19 cellular contexts compared by ENCODE assay signal in genomic region chr7:11623093-11623678, GRCh38.
A peak's percentile ranks its signal among the peaks of the same experiment; 100 is the strongest.
DNase-seq lines count a peak whose midpoint lies in the region; ATAC-seq and TF ChIP-seq lines count a peak whose summit lies in the region.
"Had no signal": no experiment of that assay in that cellular context is flagged by ENCODE, and none has a peak within 500 bp of the region (broad histone marks: within the 10 kb centered on the region; RNA-seq: fewer than 3 reads in every experiment).

No MANE protein-coding gene starts in this region.

- H2AFZ ChIP-seq in MM.1S (ENCODE audit: low read length): no peak overlapping the region

- H3K27me3 Mint-ChIP-seq in Caco-2 (ENCODE audit: insufficient read depth, unreplicated experiment): no peaks in the 10 kb centered on the region

- no TSS peak for BruUV-seq in Caco-2 (replicated peaks; lab: Mats Ljungman, UMichigan)

- H3K4me1 Mint-ChIP-seq in Caco-2 (ENCODE audit: low read depth, unreplicated experiment): no peaks in the 10 kb centered on the region

- intact Hi-C loops in head of caudate nucleus (cut with DNase I): no loop called here
- intact Hi-C loops in Caco-2 (cut with micrococcal nuclease; ENCODE audit: unreplicated experiment): no loop called here

- H3K9me3 ChIP-seq in MM.1S (replicated peaks; ENCODE audit: insufficient read depth, low read length) (no peaks in the 10 kb centered on the region), Caco-2 (no peaks in the 10 kb centered on the region)
- H3K9me3 ChIP-seq: BE2C had no signal

- no peaks in the 10 kb centered on the region for H3F3A ChIP-seq in MM.1S (ENCODE audit: insufficient read depth, low read length)

- POLR2A ChIA-PET in Caco-2 (lab: Charles Lee): no interaction called here

- H3K9ac ChIP-seq in MM.1S (ENCODE audit: low read length): no peak overlapping the region

- H3K36me3 Mint-ChIP-seq in Caco-2 (ENCODE audit: insufficient read depth, unreplicated experiment): no peaks in the 10 kb centered on the region
- H3K36me3 Mint-ChIP-seq: CD8-positive, alpha-beta T cell had no signal

- H3K4me1 ChIP-seq in foreskin keratinocyte (peaks cover 6% of the 10 kb centered on the region), MM.1S (ENCODE audit: low read length) (no peaks in the 10 kb centered on the region), Caco-2 (no peaks in the 10 kb centered on the region)
- H3K4me1 ChIP-seq: BE2C had no signal

- no peaks in the 10 kb centered on the region for H3K36me3 ChIP-seq in MM.1S (replicated peaks; ENCODE audit: insufficient read depth, low read length)
- no peaks in the 10 kb centered on the region for H3K36me3 ChIP-seq in Caco-2 (ENCODE audit: control insufficient read depth, insufficient read depth, low read length)
- H3K36me3 ChIP-seq: BE2C had no signal

- DNase-seq in LoVo (ENCODE audit: low spot score): peak; percentile 19
- peak; percentile 13 for DNase-seq in amniotic epithelial cell (ENCODE audit: low read depth)
- peak in 1 of 2 donors; percentile 29 for DNase-seq in foreskin keratinocyte
- DNase-seq in MM.1S: no peak
- DNase-seq in head of caudate nucleus: no peak
- no peak for DNase-seq in Caco-2
- no peak for DNase-seq in stimulated activated CD4-positive, alpha-beta T cell treated with anti-CD3 and anti-CD28 coated beads, Interleukin-1b, Interleukin-23, amount 100 ng/mL, for 48 hours
- DNase-seq: BE2C; CD8-positive, alpha-beta T cell; H9; IMR-90; Kasumi-1; NCI-H1092; NCI-H1694; NCI-H2107; NCI-H226; NCI-H526 had no signal

- H3K4me3 ChIP-seq in MM.1S (ENCODE audit: low read length) (no peak overlapping the region), Caco-2 (ENCODE audit: low read depth, low read length) (no peak overlapping the region)

- ATAC-seq in foreskin keratinocyte: peak; percentile 58
- ATAC-seq: CD8-positive, alpha-beta T cell had no signal

- H3K79me2 ChIP-seq in MM.1S (ENCODE audit: low read length): no peaks in the 10 kb centered on the region

- CTCF ChIA-PET in Caco-2 (lab: Charles Lee): no interaction called here

- H3K27ac ChIP-seq in C4-2B (peak overlapping the region; percentile 13; the same call in 1 of the 2 replicates), foreskin keratinocyte (no peak overlapping the region), MM.1S (ENCODE audit: low read length) (no peak overlapping the region)
- H3K27ac ChIP-seq: RWPE1 had no signal

- H3K4me2 ChIP-seq in MM.1S (ENCODE audit: low read depth, low read length): no peak overlapping the region

- H3K9me3 Mint-ChIP-seq in Caco-2 (ENCODE audit: unreplicated experiment): no peaks in the 10 kb centered on the region
- H3K9me3 Mint-ChIP-seq: CD8-positive, alpha-beta T cell; H9 had no signal

- no peaks in the 10 kb centered on the region for H3K9me2 ChIP-seq in MM.1S (replicated peaks; ENCODE audit: insufficient read depth, low read length)

- H3K4me3 Mint-ChIP-seq in Caco-2 (ENCODE audit: unreplicated experiment): no peak overlapping the region
- H3K4me3 Mint-ChIP-seq: CD8-positive, alpha-beta T cell; H9 had no signal

- no peak for TF ChIP-seq CTCF in C4-2B (conservative IDR thresholded peaks at IDR 0.05)
- TF ChIP-seq CTCF in foreskin keratinocyte (conservative IDR thresholded peaks at IDR 0.05): no peak
- no peak for TF ChIP-seq CTCF in MM.1S (IDR thresholded peaks at IDR 0.05; ENCODE audit: low read length)
- TF ChIP-seq CTCF in Caco-2 (IDR thresholded peaks at IDR 0.05; ENCODE audit: insufficient read depth in 1 of 2, low read depth in 1 of 2, low read length in 1 of 2, severe bottlenecking in 1 of 2, unreplicated experiment in 1 of 2): no peak

- H3K27me3 ChIP-seq in foreskin keratinocyte (no peaks in the 10 kb centered on the region), MM.1S (replicated peaks; ENCODE audit: insufficient read depth, low read length) (no peaks in the 10 kb centered on the region), Caco-2 (replicated peaks; ENCODE audit: control insufficient read depth, insufficient read depth, low read length) (no peaks in the 10 kb centered on the region)
- H3K27me3 ChIP-seq: BE2C had no signal

- H3K27ac Mint-ChIP-seq in Caco-2 (ENCODE audit: unreplicated experiment): no peak overlapping the region
- H3K27ac Mint-ChIP-seq: CD8-positive, alpha-beta T cell; H9 had no signal

- no peaks in the 10 kb centered on the region for H4K20me1 ChIP-seq in MM.1S (ENCODE audit: insufficient read depth, low read length)

Comparison
In these comparisons a context has a peak if more than half of its experiments do, and no peak if none do; other contexts are left out.
1. DNase-seq: peak in LoVo (single experiment) and amniotic epithelial cell (single experiment); none in MM.1S (single experiment), head of caudate nucleus (0 of 42), Caco-2 (0 of 2) and stimulated activated CD4-positive, alpha-beta T cell treated with anti-CD3 and anti-CD28 coated beads, Interleukin-1b, Interleukin-23, amount 100 ng/mL, for 48 hours (single experiment).